ENCODE assay signal across 1 cellular context in genomic region chr6:6891074-6891754, GRCh38.
TF ChIP-seq lines count a peak whose summit lies in the region.

No MANE protein-coding gene starts in this region.

TF ChIP-seq in HepG2, 621 proteins besides CTCF, POLR2A, EP300 and RAD21 (continued from another document):
- TF ChIP-seq ZNF687 (CRISPR knock-in tag; IDR thresholded peaks at IDR 0.05) = peak; percentile 20; the same call in 1 of the 2 replicates
- TF ChIP-seq ELF4 (CRISPR knock-in tag; IDR thresholded peaks at IDR 0.05; ENCODE audit: borderline replicate concordance) = no peak
- no peak for TF ChIP-seq ZMYM3 (CRISPR knock-in tag; IDR thresholded peaks at IDR 0.05)
- TF ChIP-seq REL (CRISPR knock-in tag; conservative IDR thresholded peaks at IDR 0.05) = no peak
- no peak for TF ChIP-seq MLLT10 (CRISPR knock-in tag; IDR thresholded peaks at IDR 0.05)
- no peak for TF ChIP-seq ZFP36L2 (CRISPR knock-in tag; IDR thresholded peaks at IDR 0.05)
- 0 out of 2 replicates have a peak, but pooled peaks have one; percentile 22 for TF ChIP-seq ZSCAN22 (CRISPR knock-in tag; IDR thresholded peaks at IDR 0.05)
- TF ChIP-seq DPF2 (CRISPR knock-in tag; IDR thresholded peaks at IDR 0.05; ENCODE audit: borderline replicate concordance, low read depth) = no peak
- TF ChIP-seq FIP1L1 (IDR thresholded peaks at IDR 0.05; ENCODE audit: borderline replicate concordance, insufficient read depth, low read depth, low read length) = no peak
- TF ChIP-seq KLF9 (CRISPR knock-in tag; IDR thresholded peaks at IDR 0.05; ENCODE audit: low read depth) = no peak
- TF ChIP-seq ZNF776 (CRISPR knock-in tag; IDR thresholded peaks at IDR 0.05) = no peak
- no peak for TF ChIP-seq IKZF5 (CRISPR knock-in tag; IDR thresholded peaks at IDR 0.05)
- TF ChIP-seq SAFB2 (CRISPR knock-in tag; IDR thresholded peaks at IDR 0.05; ENCODE audit: borderline replicate concordance, low read depth) = no peak
- no peak for TF ChIP-seq ZNF577 (CRISPR knock-in tag; IDR thresholded peaks at IDR 0.05; ENCODE audit: borderline replicate concordance, low read depth)
- TF ChIP-seq JUN (CRISPR knock-in tag; IDR thresholded peaks at IDR 0.05) = no peak
- no peak for TF ChIP-seq TEAD2 (CRISPR knock-in tag; IDR thresholded peaks at IDR 0.05)
- TF ChIP-seq PPARG (CRISPR knock-in tag; conservative IDR thresholded peaks at IDR 0.05) = no peak
- TF ChIP-seq ZBTB39 (CRISPR knock-in tag; IDR thresholded peaks at IDR 0.05) = no peak
- TF ChIP-seq BRF2 (CRISPR knock-in tag; IDR thresholded peaks at IDR 0.05) = no peak
- no peak for TF ChIP-seq ZNF713 (CRISPR knock-in tag; IDR thresholded peaks at IDR 0.05)
- no peak for TF ChIP-seq PHB2 (IDR thresholded peaks at IDR 0.05; ENCODE audit: partially characterized antibody)
- TF ChIP-seq THYN1 (CRISPR knock-in tag; IDR thresholded peaks at IDR 0.05; ENCODE audit: borderline replicate concordance, low read depth) = no peak
- no peak for TF ChIP-seq ZNF343 (CRISPR knock-in tag; IDR thresholded peaks at IDR 0.05)
- TF ChIP-seq SKI (IDR thresholded peaks at IDR 0.05; ENCODE audit: partially characterized antibody) = no peak
- TF ChIP-seq KLF11 (CRISPR knock-in tag; IDR thresholded peaks at IDR 0.05) = no peak
- TF ChIP-seq ZNF263 (CRISPR knock-in tag; IDR thresholded peaks at IDR 0.05) = no peak
- TF ChIP-seq CBX5 (CRISPR knock-in tag; IDR thresholded peaks at IDR 0.05; ENCODE audit: borderline replicate concordance) = no peak
- no peak for TF ChIP-seq ZNF431 (CRISPR knock-in tag; IDR thresholded peaks at IDR 0.05; ENCODE audit: borderline replicate concordance, low read depth)
- TF ChIP-seq ZNF530 (CRISPR knock-in tag; IDR thresholded peaks at IDR 0.05; ENCODE audit: low read depth) = no peak
- TF ChIP-seq ESRRA (CRISPR knock-in tag; IDR thresholded peaks at IDR 0.05; ENCODE audit: low read depth) = 0 out of 2 replicates have a peak, but pooled peaks have one; percentile 24
- no peak for TF ChIP-seq SOX6 (IDR thresholded peaks at IDR 0.05)
- TF ChIP-seq SOX6 (CRISPR knock-in tag; IDR thresholded peaks at IDR 0.05) = peak; percentile 74
- TF ChIP-seq ZFP90 (CRISPR knock-in tag; IDR thresholded peaks at IDR 0.05; ENCODE audit: borderline replicate concordance) = no peak
- no peak for TF ChIP-seq ZBTB44 (CRISPR knock-in tag; IDR thresholded peaks at IDR 0.05)
- no peak for TF ChIP-seq ZNF230 (CRISPR knock-in tag; IDR thresholded peaks at IDR 0.05)
- TF ChIP-seq CSRNP2 (CRISPR knock-in tag; conservative IDR thresholded peaks at IDR 0.05; ENCODE audit: low read depth) = no peak
- no peak for TF ChIP-seq ZSCAN25 (CRISPR knock-in tag; IDR thresholded peaks at IDR 0.05)
- no peak for TF ChIP-seq SOX13 (IDR thresholded peaks at IDR 0.05)
- peak in 1 of 2 experiments; percentile 67; a peak in 1 of 4 replicates for TF ChIP-seq SOX13 (CRISPR knock-in tag; conservative IDR thresholded peaks at IDR 0.05 in 1 of 2, IDR thresholded peaks at IDR 0.05 in 1 of 2)
- TF ChIP-seq ASH2L (IDR thresholded peaks at IDR 0.05; ENCODE audit: insufficient read length, low read depth, low read length) = no peak
- TF ChIP-seq HMGXB3 (CRISPR knock-in tag; IDR thresholded peaks at IDR 0.05; ENCODE audit: borderline replicate concordance) = no peak
